18 cellular contexts compared by ENCODE assay signal in genomic region chr13:45372189-45373115, GRCh38. TPM values are rescaled to one million over a fixed set of nuclear protein-coding genes. Genes with fewer than 3 reads are reported as not detected.
DNase-seq lines count a peak whose midpoint lies in the region; ATAC-seq and TF ChIP-seq lines count a peak whose summit lies in the region.
"Had no signal": no experiment of that assay in that cellular context is flagged by ENCODE, and none has a peak within 500 bp of the region (broad histone marks: within the 10 kb centered on the region; RNA-seq: fewer than 3 reads in every experiment).

No MANE protein-coding gene starts in this region.

- H3K4me1 ChIP-seq in Peyer's patch (peaks cover 0 to 20% (median 5%) of the 10 kb centered on the region in 4 donors), gastrocnemius medialis (peaks cover 31 to 37% of the 10 kb centered on the region in 2 donors)

- H3K9me3 ChIP-seq in Peyer's patch, result no peaks in the 10 kb centered on the region
- H3K9me3 ChIP-seq in gastrocnemius medialis, result no peaks in the 10 kb centered on the region
- H3K9me3 ChIP-seq: tibial nerve had no signal

- TF ChIP-seq CTCF in Peyer's patch (IDR thresholded peaks at IDR 0.05), result no peak
- TF ChIP-seq CTCF in fibroblast of mammary gland (conservative IDR thresholded peaks at IDR 0.05; ENCODE audit: control insufficient read depth, insufficient read depth, low read depth, low read length), result no peak
- no peak for TF ChIP-seq CTCF in gastrocnemius medialis (IDR thresholded peaks at IDR 0.05 in 4 of 5, conservative IDR thresholded peaks at IDR 0.05 in 1 of 5)
- TF ChIP-seq CTCF in GM13976 (IDR thresholded peaks at IDR 0.05; ENCODE audit: borderline replicate concordance, control extremely low read depth, extremely low read depth, insufficient read depth, missing control alignments), result no peak

- intact Hi-C loops in gastrocnemius medialis (cut with DNase I; ENCODE audit: low total_unique reads), result loop anchor here (2.0 to 5.0 kb wide), 2 partner anchors 22 to 115 kb away; no protein-coding TSS in a partner anchor

- in situ Hi-C loops in gastrocnemius medialis (cut with MboI; ENCODE audit: low sequenced_read_pairs in 4 of 4) (no loop called here), GM13976 (cut with MboI; ENCODE audit: low sequenced_read_pairs, unreplicated experiment) (loop anchor here (10.0 to 25.0 kb wide), 2 partner anchors 122 to 340 kb away; partner anchors contain the start of gene CBY2)

- H3K36me3 ChIP-seq in Peyer's patch (no peaks in the 10 kb centered on the region), gastrocnemius medialis (no peaks in the 10 kb centered on the region)

- DNase-seq in NCI-H2107 treated with DMSO at 0.1 percent for 48 hours (lab: John Stamatoyannopoulos, UW; ENCODE audit: unreplicated experiment), result peak; percentile 9
- DNase-seq in NCI-H2107 (lab: John Stamatoyannopoulos, UW), result no peak
- no peak for DNase-seq in Peyer's patch
- peak; percentile 23 for DNase-seq in fibroblast of mammary gland (ENCODE audit: low read depth)
- DNase-seq in gastrocnemius medialis, result peak in 1 of 2 donors; percentile 61
- DNase-seq in NCI-H128 (lab: John Stamatoyannopoulos, UW; ENCODE audit: unreplicated experiment), result no peak
- no peak for DNase-seq in GM13976 (ENCODE audit: low spot score)
- DNase-seq: activated naive CD8-positive, alpha-beta T cell treated with anti-CD3 and anti-CD28 coated beads, Interleukin-2, amount 50 U/mL, for 24 hours; naive thymus-derived CD8-positive, alpha-beta T cell; NCI-H1092 treated with DMSO at 0.1 percent for 48 hours; NCI-H510A; stimulated activated CD4-positive, alpha-beta T cell treated with anti-CD3 and anti-CD28 coated beads, Interleukin-4, amount 100 ng/mL, for 1 hour had no signal

- H3K27me3 ChIP-seq in Peyer's patch, result no peaks in the 10 kb centered on the region
- H3K27me3 ChIP-seq in gastrocnemius medialis, result no peaks in the 10 kb centered on the region
- H3K27me3 ChIP-seq: hepatocyte, tibial nerve had no signal

- H3K4me3 ChIP-seq in Peyer's patch (no peak overlapping the region), fibroblast of mammary gland (ENCODE audit: control insufficient read depth, low read depth, low read length) (no peak overlapping the region), gastrocnemius medialis (no peak overlapping the region)
- H3K4me3 ChIP-seq: hepatocyte, tibial nerve had no signal

- TF ChIP-seq POLR2A in Peyer's patch (IDR thresholded peaks at IDR 0.05) (no peak), gastrocnemius medialis (IDR thresholded peaks at IDR 0.05) (no peak)

- peak in 1 of 2 donors; percentile 63 for ATAC-seq in gastrocnemius medialis
- ATAC-seq in HG03432 (IDR thresholded peaks at IDR 0.05; ENCODE audit: unreplicated experiment), result no peak
- ATAC-seq: activated CD4-positive, CD25-positive, alpha-beta regulatory T cell treated with anti-CD3 and anti-CD28 coated beads, Interleukin-2, amount 50 U/mL, for 24 hours; activated naive CD8-positive, alpha-beta T cell treated with anti-CD3 and anti-CD28 coated beads, Interleukin-2, amount 50 U/mL, for 24 hours; naive thymus-derived CD8-positive, alpha-beta T cell; Panc1 had no signal

- H3K27ac ChIP-seq in Peyer's patch (peak overlapping the region in 3 of 4 donors; percentile 46 to 70 (median 51)), gastrocnemius medialis (peak overlapping the region; percentile 32 to 69 (median 64))
- H3K27ac ChIP-seq: 22Rv1, hepatocyte had no signal

RNA-seq across cellular contexts. Expression of gene TPT1, which starts 31.5 kb away (rescaled TPM):
- 1,000 to 10,000 TPM; 1,719 to 2,278 (median 1,854) TPM for total RNA-seq in Peyer's patch
- 1,000 to 10,000 TPM; 4,595 to 7,577 (median 5,951) TPM for total RNA-seq in gastrocnemius medialis

RNA-seq across cellular contexts. Expression of gene SLC25A30, which starts 45.7 kb away (rescaled TPM):
- total RNA-seq in Peyer's patch (10 to 100 TPM in 1 of 4 donors, 1 to 10 TPM in 3; 5.5 to 16.5 (median 8.8) TPM), gastrocnemius medialis (10 to 100 TPM in 3 of 4 donors, 1 to 10 TPM in 1; 4.2 to 27.1 (median 14.6) TPM)

Comparison
In these comparisons a context has a peak if more than half of its experiments do, and no peak if none do; other contexts are left out.
1. DNase-seq: peak in NCI-H2107 treated with DMSO at 0.1 percent for 48 hours (single experiment) and fibroblast of mammary gland (single experiment); none in NCI-H2107 (single experiment), Peyer's patch (0 of 3), NCI-H128 (single experiment) and GM13976 (single experiment).